Comparison of ENCODE assay signal across 1 cellular context in genomic region chr9:121750259-121750714, GRCh38.
TF ChIP-seq lines count a peak whose summit lies in the region.

No MANE protein-coding gene starts in this region.

TF ChIP-seq in GM23338, 12 proteins besides CTCF, POLR2A, EP300 and RAD21 (continued from another document):
- no peak for TF ChIP-seq ZNF462 (CRISPR knock-in tag; IDR thresholded peaks at IDR 0.05)
- TF ChIP-seq ZNF331 (CRISPR knock-in tag; IDR thresholded peaks at IDR 0.05; ENCODE audit: low read depth) = no peak
- no peak for TF ChIP-seq EZH2 (IDR thresholded peaks at IDR 0.05; ENCODE audit: low read depth, unreplicated experiment)
- no peak for TF ChIP-seq ETS1 (IDR thresholded peaks at IDR 0.05)
- TF ChIP-seq NANOG (IDR thresholded peaks at IDR 0.05; ENCODE audit: borderline replicate concordance) = no peak
- TF ChIP-seq EZH2phosphoT487 (IDR thresholded peaks at IDR 0.05; ENCODE audit: unreplicated experiment) = no peak
- no peak for TF ChIP-seq STAT1 (IDR thresholded peaks at IDR 0.05; ENCODE audit: unreplicated experiment)
- TF ChIP-seq ZNF114 (CRISPR knock-in tag; IDR thresholded peaks at IDR 0.05) = no peak
- TF ChIP-seq JUNB (IDR thresholded peaks at IDR 0.05; ENCODE audit: unreplicated experiment) = no peak
- TF ChIP-seq CREB1 (CRISPR knock-in tag; IDR thresholded peaks at IDR 0.05; ENCODE audit: low read depth) = no peak
